In the genomic region with DNA sequence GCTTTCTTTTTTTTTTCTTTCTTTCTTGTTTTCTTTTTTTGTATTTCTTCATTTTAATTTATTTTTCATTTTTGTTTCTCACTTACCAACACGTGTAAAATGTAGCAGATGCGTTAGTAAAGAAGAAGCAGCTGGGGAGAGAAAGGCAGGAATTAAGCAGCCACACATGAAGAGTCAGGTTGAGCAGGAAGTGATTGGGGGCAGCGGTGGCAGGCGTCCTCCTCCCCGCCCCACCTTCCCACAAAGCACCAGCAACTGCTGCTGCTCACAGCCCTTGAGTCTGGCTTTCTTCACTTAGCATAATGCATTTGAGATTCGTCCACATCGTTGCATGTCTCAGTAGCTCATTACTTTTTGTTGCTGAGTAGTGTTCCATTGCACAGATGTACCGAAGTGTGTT, we compare ENCODE assay signal across 12 cellular contexts. TPM values are rescaled to one million over a fixed set of nuclear protein-coding genes. Genes with fewer than 3 reads are reported as not detected.
DNase-seq lines count a peak whose midpoint lies in the region; ATAC-seq and TF ChIP-seq lines count a peak whose summit lies in the region.
"Had no signal": no experiment of that assay in that cellular context is flagged by ENCODE, and none has a peak within 500 bp of the region (broad histone marks: within the 10 kb centered on the region; RNA-seq: fewer than 3 reads in every experiment).

No MANE protein-coding gene starts in this region.

- no peak overlapping the region for H3K4me3 ChIP-seq in thyroid gland (replicated peaks in 1 of 3)
- H3K4me3 ChIP-seq: A549, SJSA1 had no signal

- peaks cover 11% of the 10 kb centered on the region for H3K4me1 Mint-ChIP-seq in activated CD4-positive, alpha-beta T cell treated with anti-CD3 and anti-CD28 coated beads, Interleukin-2, amount 10 ng/mL, durations not matched to agents 24 days and 14 days
- H3K4me1 Mint-ChIP-seq in natural killer cell = peaks cover 24 to 45% of the 10 kb centered on the region in 2 donors

- TF ChIP-seq CTCF in natural killer cell (IDR thresholded peaks at IDR 0.05) (no peak), thyroid gland (IDR thresholded peaks at IDR 0.05) (no peak)

- H3K27ac ChIP-seq in thyroid gland = no peak overlapping the region
- H3K27ac ChIP-seq: A549, SJSA1 had no signal

- H3K9me3 Mint-ChIP-seq in activated CD4-positive, alpha-beta T cell treated with anti-CD3 and anti-CD28 coated beads, Interleukin-2, amount 10 ng/mL, durations not matched to agents 24 days and 14 days = no peaks in the 10 kb centered on the region
- no peaks in the 10 kb centered on the region for H3K9me3 Mint-ChIP-seq in natural killer cell
- H3K9me3 Mint-ChIP-seq: IgD-negative memory B cell had no signal

- H3K4me3 Mint-ChIP-seq in activated CD4-positive, alpha-beta T cell treated with anti-CD3 and anti-CD28 coated beads, Interleukin-2, amount 10 ng/mL, durations not matched to agents 24 days and 14 days = no peak overlapping the region
- H3K4me3 Mint-ChIP-seq in natural killer cell = peak overlapping the region; percentile 72

- H3K27ac Mint-ChIP-seq in activated CD4-positive, alpha-beta T cell treated with anti-CD3 and anti-CD28 coated beads, Interleukin-2, amount 10 ng/mL, durations not matched to agents 24 days and 14 days = no peak overlapping the region
- H3K27ac Mint-ChIP-seq in natural killer cell = peak overlapping the region in 1 of 2 donors; percentile 84
- H3K27ac Mint-ChIP-seq: IgD-negative memory B cell had no signal

- no peaks in the 10 kb centered on the region for H3K36me3 ChIP-seq in thyroid gland
- H3K36me3 ChIP-seq: SJSA1 had no signal

- no peak for TF ChIP-seq POLR2A in thyroid gland (IDR thresholded peaks at IDR 0.05)

- H3K36me3 Mint-ChIP-seq in activated CD4-positive, alpha-beta T cell treated with anti-CD3 and anti-CD28 coated beads, Interleukin-2, amount 10 ng/mL, durations not matched to agents 24 days and 14 days (ENCODE audit: low read depth) = no peaks in the 10 kb centered on the region
- H3K36me3 Mint-ChIP-seq in natural killer cell = no peaks in the 10 kb centered on the region
- H3K36me3 Mint-ChIP-seq: IgD-negative memory B cell had no signal

- intact Hi-C loops in activated CD4-positive, alpha-beta T cell treated with anti-CD3 and anti-CD28 coated beads, Interleukin-2, amount 10 ng/mL, durations not matched to agents 24 days and 14 days (cut with micrococcal nuclease) = no loop called here
- intact Hi-C loops in natural killer cell (cut with micrococcal nuclease) = no loop called here
- intact Hi-C loops in thyroid gland (cut with DNase I) = no loop called here

- WGBS in thyroid gland, 2 donors = 75 to 77% methylated on average over 8 of the region's 8 CpGs

- no peaks in the 10 kb centered on the region for H3K9me3 ChIP-seq in thyroid gland
- H3K9me3 ChIP-seq: A549, SJSA1 had no signal

- H3K27me3 Mint-ChIP-seq in activated CD4-positive, alpha-beta T cell treated with anti-CD3 and anti-CD28 coated beads, Interleukin-2, amount 10 ng/mL, durations not matched to agents 24 days and 14 days = peaks cover 27% of the 10 kb centered on the region
- H3K27me3 Mint-ChIP-seq in natural killer cell (ENCODE audit: low read depth in 2 of 2) = no peaks in the 10 kb centered on the region
- H3K27me3 Mint-ChIP-seq: IgD-negative memory B cell had no signal

- peak; percentile 44 for ATAC-seq in GM21786 (IDR thresholded peaks at IDR 0.05; ENCODE audit: unreplicated experiment)
- ATAC-seq in natural killer cell = peak; percentile 70 to 82 (median 78)
- no peak for ATAC-seq in GM21423 (IDR thresholded peaks at IDR 0.05; ENCODE audit: unreplicated experiment)
- ATAC-seq: A549 had no signal

- H3K27me3 ChIP-seq in thyroid gland = no peaks in the 10 kb centered on the region
- H3K27me3 ChIP-seq: SJSA1 had no signal

- DNase-seq in activated CD4-positive, alpha-beta T cell treated with anti-CD3 and anti-CD28 coated beads, Interleukin-2, amount 10 ng/mL, durations not matched to agents 24 days and 14 days = peak; percentile 74
- no peak for DNase-seq in activated CD4-positive, alpha-beta T cell treated with anti-CD3 and anti-CD28 coated beads, Interleukin-2, amount 50 U/mL, for 48 hours
- DNase-seq in NOMO-1 treated with dmso at 0.1 percent for 144 hours (lab: John Stamatoyannopoulos, UW; ENCODE audit: unreplicated experiment) (peak; percentile 46), natural killer cell (no peak), thyroid gland (no peak), GOT3 (lab: John Stamatoyannopoulos, UW) (no peak)
- DNase-seq: substantia nigra had no signal

- no peaks in the 10 kb centered on the region for H3K4me1 ChIP-seq in thyroid gland
- H3K4me1 ChIP-seq: A549, SJSA1 had no signal

RNA-seq across cellular contexts. Expression of a gene that starts 30.1 kb away (rescaled TPM):
- not detected in 2 replicates for total RNA-seq in activated CD4-positive, alpha-beta T cell treated with anti-CD3 and anti-CD28 coated beads, Interleukin-2, amount 10 ng/mL, durations not matched to agents 24 days and 14 days
- 1 to 10 TPM in 2 of 3 donors, under 1 TPM in 1; 0.12 to 2.9 (median 2.1) TPM for total RNA-seq in natural killer cell
- total RNA-seq in thyroid gland = 1 to 10 TPM in 2 of 4 donors, under 1 TPM in 2; 0.27 to 1.7 (median 0.95) TPM

Comparison
In these comparisons a context has a peak if more than half of its experiments do, and no peak if none do; other contexts are left out.
1. DNase-seq: peak in activated CD4-positive, alpha-beta T cell treated with anti-CD3 and anti-CD28 coated beads, Interleukin-2, amount 10 ng/mL, durations not matched to agents 24 days and 14 days (single experiment) and NOMO-1 treated with dmso at 0.1 percent for 144 hours (single experiment); none in activated CD4-positive, alpha-beta T cell treated with anti-CD3 and anti-CD28 coated beads, Interleukin-2, amount 50 U/mL, for 48 hours (0 of 2), natural killer cell (single experiment), thyroid gland (0 of 2) and GOT3 (single experiment).